ENCODE assay signal across 19 cellular contexts in genomic region chr22:40729284-40729683, GRCh38. TPM values are rescaled to one million over a fixed set of nuclear protein-coding genes. Genes with fewer than 3 reads are reported as not detected.
DNase-seq lines count a peak whose midpoint lies in the region; ATAC-seq, FAIRE-seq and TF ChIP-seq lines count a peak whose summit lies in the region.
"Had no signal": no experiment of that assay in that cellular context is flagged by ENCODE, and none has a peak within 500 bp of the region (broad histone marks: within the 10 kb centered on the region; RNA-seq: fewer than 3 reads in every experiment).

No MANE protein-coding gene starts in this region.

- TF ChIP-seq RAD21 in H1 (IDR thresholded peaks at IDR 0.05 in 1 of 2, conservative IDR thresholded peaks at IDR 0.05 in 1 of 2; ENCODE audit: low read depth in 2 of 2, low read length in 2 of 2) = no peak

- TF ChIP-seq EP300 in H1 (IDR thresholded peaks at IDR 0.05; ENCODE audit: borderline replicate concordance in 1 of 2, low read depth in 2 of 2, low read length in 2 of 2) = no peak

- no peaks in the 10 kb centered on the region for H3K23me2 ChIP-seq in H1 (ENCODE audit: low read depth, low read length)

- no peak overlapping the region for H3K4me3 ChIP-seq in cardiac muscle cell
- no peak overlapping the region for H3K4me3 ChIP-seq in H1 (ENCODE audit: extremely low read depth in 1 of 4, insufficient read depth in 2 of 4, low read depth in 3 of 4, low read length in 4 of 4)
- H3K4me3 ChIP-seq: HAP-1, lower lobe of right lung, Peyer's patch, thoracic aorta had no signal

- no peaks in the 10 kb centered on the region; the same call in 1 of the 2 replicates for H3K79me1 ChIP-seq in H1 (ENCODE audit: low read depth, low read length)

- no peak overlapping the region for H3K4me2 ChIP-seq in H1 (ENCODE audit: insufficient read depth in 1 of 2, low read depth in 2 of 2, low read length in 2 of 2)
- H3K4me2 ChIP-seq: SK-N-SH had no signal

- TF ChIP-seq CTCF in cardiac muscle cell (IDR thresholded peaks at IDR 0.05; ENCODE audit: low read depth, low read length) = no peak
- no peak for TF ChIP-seq CTCF in H1 (IDR thresholded peaks at IDR 0.05; ENCODE audit: control extremely low read depth in 1 of 3, insufficient read depth in 1 of 3, low read depth in 1 of 3, low read length in 3 of 3)

- H4K20me1 ChIP-seq in H1 (replicated peaks in 1 of 2; ENCODE audit: control insufficient read depth in 1 of 2, insufficient read depth in 2 of 2, low read length in 2 of 2) = no peaks in the 10 kb centered on the region

- no peaks in the 10 kb centered on the region for H3K27me3 Mint-ChIP-seq in T-cell

- H3K4ac ChIP-seq in H1 (replicated peaks; ENCODE audit: insufficient read length, low read depth, low read length) = no peak overlapping the region

- no peak overlapping the region for H3K9ac ChIP-seq in H1 (replicated peaks in 1 of 4; ENCODE audit: extremely low read depth in 1 of 4, low read depth in 3 of 4, low read length in 3 of 4)
- H3K9ac ChIP-seq: SK-N-SH had no signal

- POLR2A ChIA-PET in T-cell (lab: Charles Lee) = no interaction called here
- POLR2A ChIA-PET in H1 (lab: Charles Lee; ENCODE audit: partially characterized antibody) = interaction anchor here (1.0 kb wide), 1 partner anchor 19 kb away, joined by 3 read pairs; no protein-coding TSS in a partner anchor

- intact Hi-C loops in cardiac septum (cut with DNase I) = no loop called here

- H3K27me3 ChIP-seq in cardiac muscle cell (no peaks in the 10 kb centered on the region), H1 (replicated peaks in 1 of 4; ENCODE audit: control insufficient read depth in 3 of 4, extremely low read depth in 1 of 4, insufficient read depth in 3 of 4, low read length in 3 of 4) (no peaks in the 10 kb centered on the region)
- H3K27me3 ChIP-seq: Peyer's patch had no signal

- 0 out of 2 replicates have a peak overlapping the region, but pooled peaks have one; percentile 2 for H2BK15ac ChIP-seq in H1 (ENCODE audit: low read length)

- no peak overlapping the region for H3K18ac ChIP-seq in H1 (ENCODE audit: extremely low read depth, low read length)

- no peak overlapping the region for H2BK120ac ChIP-seq in H1 (replicated peaks; ENCODE audit: low read depth, low read length)

- peak overlapping the region in 1 of 3 donors; percentile 69 for H3K4me3 Mint-ChIP-seq in T-cell
- H3K4me3 Mint-ChIP-seq: dendritic cell treated with granulocyte-macrophage colony-stimulating factor and Interleukin-4, amounts not matched to agents 40 ng/mL and 50 ng/mL, for 4 days had no signal

- WGBS in H1 (ENCODE audit: extremely low coverage in 1 of 2, insufficient coverage in 1 of 2, insufficient read length in 1 of 2, insufficient replicate concordance in 2 of 2, low coverage in 1 of 2, low lambda C conversion rate in 2 of 2, missing lambda C conversion rate in 1 of 2), 2 experiments = 93% methylated on average over 6 of the region's 6 CpGs; no CpG with 5 or more reads in 1 of the 2 experiments

- H4K8ac ChIP-seq in H1 (ENCODE audit: extremely low read depth, insufficient read depth, low read length) = no peak overlapping the region

- no peak for TF ChIP-seq POLR2A in H1 (IDR thresholded peaks at IDR 0.05; ENCODE audit: control extremely low read depth in 1 of 2, low read depth in 2 of 2, low read length in 2 of 2)

- no peak overlapping the region for H2AK5ac ChIP-seq in H1 (ENCODE audit: low read depth, low read length)

- no peak overlapping the region for H2BK12ac ChIP-seq in H1 (ENCODE audit: low read depth, low read length)

- H3K9me3 ChIP-seq in cardiac muscle cell (ENCODE audit: low read depth) (no peaks in the 10 kb centered on the region), H1 (ENCODE audit: insufficient read depth in 2 of 2, low read depth in 1 of 2, low read length in 1 of 2) (no peaks in the 10 kb centered on the region)
- H3K9me3 ChIP-seq: lower lobe of right lung, Peyer's patch, SK-N-SH, thoracic aorta had no signal

- H3K27ac Mint-ChIP-seq in T-cell = peak overlapping the region; percentile 97 to 99
- H3K27ac Mint-ChIP-seq: dendritic cell treated with granulocyte-macrophage colony-stimulating factor and Interleukin-4, amounts not matched to agents 40 ng/mL and 50 ng/mL, for 4 days had no signal

- no peak overlapping the region for H3K14ac ChIP-seq in H1 (ENCODE audit: insufficient read length)

- CTCF ChIA-PET in T-cell (lab: Charles Lee) = interaction anchor here in 1 of 2 donors (0.8 to 1.0 kb wide), 3 partner anchors 35 to 46 kb away, joined by 3 read pairs; no protein-coding TSS in a partner anchor
- CTCF ChIA-PET in H1 (lab: Charles Lee; ENCODE audit: partially characterized antibody) = interaction anchor here (1.3 to 1.7 kb wide), 4 partner anchors 12 to 205 kb away, joined by 3 to 6 read pairs (median 6); no protein-coding TSS in a partner anchor

- H3K36me3 ChIP-seq in cardiac muscle cell (no peaks in the 10 kb centered on the region), H1 (ENCODE audit: control insufficient read depth in 2 of 4, insufficient read depth in 4 of 4, low read length in 3 of 4) (no peaks in the 10 kb centered on the region)
- H3K36me3 ChIP-seq: HAP-1, lower lobe of right lung, Peyer's patch, thoracic aorta had no signal

- no peak overlapping the region for H2BK5ac ChIP-seq in H1 (ENCODE audit: low read depth, low read length)

- no peaks in the 10 kb centered on the region for H3K79me2 ChIP-seq in H1 (ENCODE audit: control insufficient read depth in 1 of 2, insufficient read depth in 2 of 2, low read length in 2 of 2)

- no peak for DNase-seq in cardiac muscle cell (ENCODE audit: low read depth in 1 of 2, low spot score in 1 of 2)
- DNase-seq in cardiac septum (ENCODE audit: low spot score) = no peak
- DNase-seq in T-cell = no peak
- DNase-seq in H1 (ENCODE audit: low read depth in 1 of 2, low spot score in 2 of 2) = no peak
- no peak for DNase-seq in caudate nucleus (lab: John Stamatoyannopoulos, UW)
- no peak for DNase-seq in left lobe of liver (ENCODE audit: low spot score)
- no peak for DNase-seq in NOMO-1 (lab: John Stamatoyannopoulos, UW; ENCODE audit: unreplicated experiment in 2 of 2)
- no peak for DNase-seq in mucosa of gallbladder (ENCODE audit: low spot score)
- DNase-seq: hippocampal formation, SK-N-SH, T1000 had no signal

- no peaks in the 10 kb centered on the region for H3K36me3 Mint-ChIP-seq in T-cell
- H3K36me3 Mint-ChIP-seq: brain had no signal

- peak overlapping the region; percentile 27 for H4K91ac ChIP-seq in H1 (replicated peaks; ENCODE audit: insufficient read length, low read length)

- FAIRE-seq in H1 (lab: Jason Lieb, UNC) = no peak

- H3K9me3 Mint-ChIP-seq in T-cell = no peaks in the 10 kb centered on the region
- H3K9me3 Mint-ChIP-seq: dendritic cell treated with granulocyte-macrophage colony-stimulating factor and Interleukin-4, amounts not matched to agents 40 ng/mL and 50 ng/mL, for 4 days had no signal

- peaks cover 13% of the 10 kb centered on the region for H3K4me1 ChIP-seq in cardiac muscle cell (ENCODE audit: low read depth)
- H3K4me1 ChIP-seq in H1 (replicated peaks in 1 of 4; ENCODE audit: control insufficient read depth in 3 of 4, insufficient read depth in 4 of 4, low read length in 3 of 4) = peaks cover 0 to 11% (median 8%) of the 10 kb centered on the region in 4 experiments; a peak in 4 of 7 replicates

- H3K27ac ChIP-seq in cardiac muscle cell (peak overlapping the region; percentile 33), H1 (ENCODE audit: low read depth, low read length) (no peak overlapping the region), caudate nucleus (ENCODE audit: low read depth, low read length) (no peak overlapping the region)
- H3K27ac ChIP-seq: lower lobe of right lung, thoracic aorta had no signal

- no peak overlapping the region for H3K56ac ChIP-seq in H1 (replicated peaks; ENCODE audit: insufficient read length, low read depth, low read length)

- no peak overlapping the region for H2AFZ ChIP-seq in H1 (ENCODE audit: low read length)

- H4K5ac ChIP-seq in H1 (ENCODE audit: insufficient read length, low read depth, low read length) = no peak overlapping the region

- H2BK20ac ChIP-seq in H1 (ENCODE audit: low read length) = 0 out of 2 replicates have a peak overlapping the region, but pooled peaks have one; percentile 86

- no peak overlapping the region for H3K23ac ChIP-seq in H1 (ENCODE audit: insufficient read length)

- peaks cover 57 to 62% (median 61%) of the 10 kb centered on the region in 3 donors for H3K4me1 Mint-ChIP-seq in T-cell

- ATAC-seq in T-cell (replicated peaks in 1 of 4) = no peak
- no peak for ATAC-seq in left lobe of liver
- ATAC-seq: right cardiac atrium had no signal

TF ChIP-seq in H1, 55 proteins besides CTCF, POLR2A, EP300 and RAD21:
- TF ChIP-seq SIN3A (conservative IDR thresholded peaks at IDR 0.05 in 1 of 2, IDR thresholded peaks at IDR 0.05 in 1 of 2; ENCODE audit: low read depth in 1 of 2, low read length in 2 of 2) (no peak), KDM1A (IDR thresholded peaks at IDR 0.05; ENCODE audit: borderline replicate concordance, low read length) (no peak), FOSL1 (IDR thresholded peaks at IDR 0.05; ENCODE audit: insufficient read depth, low read depth, low read length) (no peak), NANOG (IDR thresholded peaks at IDR 0.05; ENCODE audit: insufficient read depth, low read depth, low read length, poor library complexity, severe bottlenecking) (no peak), CBX8 (IDR thresholded peaks at IDR 0.05; ENCODE audit: borderline replicate concordance, low read depth, low read length) (no peak)

RNA-seq across cellular contexts. Expression of gene MCHR1, which starts 50.0 kb away (rescaled TPM):
- 0.12 and 0.14 TPM in 2 replicates for total RNA-seq in cardiac muscle cell
- 0.59 TPM in 1 of 2 replicates, not detected in the other for polyA plus RNA-seq in cardiac muscle cell
- total RNA-seq in cardiac septum = 0.43 TPM
- not detected for total RNA-seq in T-cell
- 0.91 and 1.3 TPM in 2 replicates for total RNA-seq in H1 (2021; fragmentation: NEBNext Ultra II Directional; extraction: Animal tissue kit (Norgen Biotek cat#: 25700))
- polyA plus RNA-seq in H1 (2011; rRNA removed) = 4.6 and 7.6 TPM in 2 replicates
- polyA plus RNA-seq in H1 (2011; cell fraction: cytosol; rRNA removed) = 3.5 TPM
- 3.8 TPM for polyA plus RNA-seq in H1 (2011; cell fraction: nucleus; rRNA removed)
- polyA plus RNA-seq in H1 (2012, experiment 1 of 2) = 1.8 to 3.7 TPM (median 2.5 TPM) in 4 replicates
- 2.9 TPM for polyA plus RNA-seq in H1 (2012, experiment 2 of 2)
- polyA plus RNA-seq in H1 (2013, experiment 1 of 2) = 1.4 TPM
- polyA plus RNA-seq in H1 (2013, experiment 2 of 2) = 1.6 TPM
- polyA minus RNA-seq in H1 (2011; rRNA and poly(A)+ RNA removed) = 11.0 and 14.1 TPM in 2 replicates
- 2.1 TPM for polyA minus RNA-seq in H1 (2011; cell fraction: cytosol; rRNA and poly(A)+ RNA removed)
- polyA minus RNA-seq in H1 (2011; cell fraction: nucleus; rRNA and poly(A)+ RNA removed) = 2.4 TPM
- 2.3 TPM for total RNA-seq in left lobe of liver
- total RNA-seq in mucosa of gallbladder = 0.23 TPM
- total RNA-seq: lower lobe of right lung, osteocyte, Peyer's patch had no signal
